Comparison of ENCODE assay signal across 8 cellular contexts in genomic region chr1:173715538-173715844, GRCh38. TPM values are rescaled to one million over a fixed set of nuclear protein-coding genes. Genes with fewer than 3 reads are reported as not detected.
DNase-seq lines count a peak whose midpoint lies in the region; TF ChIP-seq lines count a peak whose summit lies in the region.

No MANE protein-coding gene starts in this region.

- no peaks in the 10 kb centered on the region for H3K9me3 ChIP-seq in adrenal gland (replicated peaks in 1 of 3)
- no peaks in the 10 kb centered on the region for H3K9me3 ChIP-seq in transverse colon

- no peak for TF ChIP-seq CTCF in adrenal gland (IDR thresholded peaks at IDR 0.05)
- no peak for TF ChIP-seq CTCF in lower leg skin (IDR thresholded peaks at IDR 0.05)
- TF ChIP-seq CTCF in transverse colon (IDR thresholded peaks at IDR 0.05), result no peak

- H3K4me1 ChIP-seq in adrenal gland (replicated peaks in 1 of 2) (peaks cover 11 to 29% of the 10 kb centered on the region in 2 donors), transverse colon (peaks cover 5 to 29% (median 17%) of the 10 kb centered on the region in 4 donors)

- H3K36me3 ChIP-seq in adrenal gland (replicated peaks in 1 of 2) (no peaks in the 10 kb centered on the region), transverse colon (no peaks in the 10 kb centered on the region)

- WGBS in adrenal gland, 4 donors, result 0 to 1% (median 0%) methylated on average over 7 to 8 of the region's 8 CpGs
- WGBS in lower leg skin, 2 donors, result 0 to 1% methylated on average over 8 of the region's 8 CpGs
- WGBS in transverse colon (ENCODE audit: low coverage in 1 of 2), 2 donors, result 0% methylated on average over 2 to 8 of the region's 8 CpGs

- H3K4me1 Mint-ChIP-seq in activated naive CD4-positive, alpha-beta T cell treated with anti-CD3 and anti-CD28 coated beads, Interleukin-2, amount 10 ng/mL, durations not matched to agents 7 days and 5 days, result peaks cover 29% of the 10 kb centered on the region

- H3K27ac ChIP-seq in adrenal gland (peak overlapping the region; percentile 67 to 96 (median 89)), transverse colon (peak overlapping the region; percentile 94 to 97 (median 95))

- in situ Hi-C loops in transverse colon (cut with MboI; ENCODE audit: low pct_ligation_motif_present in 1 of 4, low pct_unique_long_range_greater_than_20kb in 1 of 4, low sequenced_read_pairs in 3 of 4), result no loop called here

- H3K9me3 Mint-ChIP-seq in activated naive CD4-positive, alpha-beta T cell treated with anti-CD3 and anti-CD28 coated beads, Interleukin-2, amount 10 ng/mL, durations not matched to agents 7 days and 5 days, result no peaks in the 10 kb centered on the region

- peaks cover 14% of the 10 kb centered on the region for H3K36me3 Mint-ChIP-seq in activated naive CD4-positive, alpha-beta T cell treated with anti-CD3 and anti-CD28 coated beads, Interleukin-2, amount 10 ng/mL, durations not matched to agents 7 days and 5 days

- TF ChIP-seq EP300 in transverse colon (IDR thresholded peaks at IDR 0.05; ENCODE audit: low read depth), result no peak

- peak overlapping the region; percentile 95 for H3K27ac Mint-ChIP-seq in activated naive CD4-positive, alpha-beta T cell treated with anti-CD3 and anti-CD28 coated beads, Interleukin-2, amount 10 ng/mL, durations not matched to agents 7 days and 5 days

- intact Hi-C loops in adrenal gland (cut with DNase I) (no loop called here), lower leg skin (cut with DNase I; ENCODE audit: low total_unique reads) (no loop called here), transverse colon (cut with DNase I; ENCODE audit: low total_unique reads) (no loop called here)

- H3K27me3 Mint-ChIP-seq in activated naive CD4-positive, alpha-beta T cell treated with anti-CD3 and anti-CD28 coated beads, Interleukin-2, amount 10 ng/mL, durations not matched to agents 7 days and 5 days, result peaks cover 12% of the 10 kb centered on the region

- H3K4me3 ChIP-seq in adrenal gland (peak overlapping the region; percentile 31 to 86 (median 58)), lower leg skin (ENCODE audit: low read depth, poor library complexity, severe bottlenecking) (peak overlapping the region; percentile 85), transverse colon (peak overlapping the region; percentile 58 to 77 (median 70))

- no peak for DNase-seq in activated naive CD4-positive, alpha-beta T cell treated with anti-CD3 and anti-CD28 coated beads, Interleukin-2, amount 10 ng/mL, durations not matched to agents 7 days and 5 days
- DNase-seq in activated naive CD4-positive, alpha-beta T cell (lab: John Stamatoyannopoulos, UW), result no peak
- DNase-seq in adrenal gland (no peak), lower leg skin (ENCODE audit: low spot score in 2 of 2) (no peak), transverse colon (no peak), NCI-H128 (lab: John Stamatoyannopoulos, UW; ENCODE audit: unreplicated experiment) (no peak), NCI-H1694 treated with DMSO at 0.1 percent for 48 hours (lab: John Stamatoyannopoulos, UW) (no peak), DMS79 treated with DMSO at 0.1 percent for 48 hours (lab: John Stamatoyannopoulos, UW) (no peak)

- H3K4me3 Mint-ChIP-seq in activated naive CD4-positive, alpha-beta T cell treated with anti-CD3 and anti-CD28 coated beads, Interleukin-2, amount 10 ng/mL, durations not matched to agents 7 days and 5 days, result peak overlapping the region; percentile 87

- CTCF ChIA-PET in activated naive CD4-positive, alpha-beta T cell treated with anti-CD3 and anti-CD28 coated beads, Interleukin-2, amount 10 ng/mL, durations not matched to agents 7 days and 5 days (lab: Charles Lee), result interaction anchor here (1.2 to 2.4 kb wide), 1 partner anchor 286 kb away, joined by 5 to 8 read pairs; no protein-coding TSS in a partner anchor

- peaks cover 5% of the 10 kb centered on the region for H3K27me3 ChIP-seq in adrenal gland
- H3K27me3 ChIP-seq in transverse colon, result peaks cover 19% of the 10 kb centered on the region

- TF ChIP-seq POLR2A in adrenal gland (IDR thresholded peaks at IDR 0.05) (no peak), lower leg skin (IDR thresholded peaks at IDR 0.05) (no peak), transverse colon (IDR thresholded peaks at IDR 0.05) (no peak)

RNA-seq across cellular contexts. Expression of gene KLHL20, which starts 0.7 kb away (rescaled TPM):
- total RNA-seq in adrenal gland, result 10 to 100 TPM; 20.0 to 42.5 (median 26.0) TPM
- polyA plus RNA-seq in adrenal gland, result 10 to 100 TPM in 1 of 3 donors, 1 to 10 TPM in 2; 4.6 to 22.4 (median 7.7) TPM
- total RNA-seq in lower leg skin, result 10 to 100 TPM; 18.2 to 31.6 (median 19.9) TPM
- total RNA-seq in transverse colon, result 10 to 100 TPM in 3 of 4 donors, 1 to 10 TPM in 1; 7.9 to 39.7 (median 27.8) TPM

RNA-seq across cellular contexts. Expression of gene ANKRD45, which starts 45.8 kb away (rescaled TPM):
- total RNA-seq in adrenal gland, result 1 to 10 TPM in 2 of 8 donors, under 1 TPM in 4, not detected in 2; 0.41 to 2.3 (median 0.83) TPM
- 1 to 10 TPM in 1 of 3 donors, under 1 TPM in 2; 0.56 to 1.3 (median 0.74) TPM for polyA plus RNA-seq in adrenal gland
- 1 to 10 TPM in 1 of 4 donors, not detected in 3; 1.1 TPM for total RNA-seq in lower leg skin
- 1 to 10 TPM in 1 of 4 donors, under 1 TPM in 1, not detected in 2; 0.27 to 1.1 TPM for total RNA-seq in transverse colon
